In the genomic region with DNA sequence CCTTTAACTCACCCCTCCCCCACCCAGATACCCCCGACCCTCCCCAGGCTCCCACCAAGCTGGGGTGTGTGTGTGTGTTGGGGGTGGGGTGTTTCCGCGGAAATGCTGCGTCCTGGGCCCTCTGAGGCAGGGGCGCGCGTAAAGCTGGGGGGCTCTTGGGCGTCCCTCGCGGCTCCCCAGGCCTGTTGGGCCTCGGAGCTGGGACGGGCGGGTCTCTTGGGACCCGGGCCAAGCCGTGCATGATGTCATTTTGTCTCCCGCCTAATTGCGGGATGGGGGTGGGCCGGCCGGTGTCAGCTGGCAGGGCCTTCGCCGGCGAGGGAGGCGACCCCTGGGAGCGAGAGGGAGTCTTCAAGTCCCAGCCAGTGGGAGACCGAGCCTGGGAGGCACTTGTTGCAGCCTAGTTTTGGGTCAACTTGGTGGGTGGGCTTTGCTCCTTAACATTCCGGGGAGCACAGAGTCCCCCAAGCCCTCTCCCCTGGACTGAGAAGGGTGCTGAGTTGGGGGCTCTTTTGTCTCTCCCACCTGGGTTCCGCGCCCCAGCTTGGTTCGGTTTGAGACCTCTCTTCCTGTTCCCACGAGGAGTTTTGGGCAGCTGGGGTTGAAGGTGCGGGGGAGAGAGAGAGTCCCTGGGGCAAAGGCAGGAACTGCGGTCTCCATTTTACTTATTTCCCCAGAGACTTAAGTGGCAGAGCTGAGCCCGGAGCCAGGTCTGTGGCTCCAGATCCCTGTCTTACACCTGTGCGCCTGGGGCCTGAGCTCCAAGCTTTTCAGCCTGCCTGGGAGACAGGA, we compare ENCODE assay signal across 8 cellular contexts. TPM values are rescaled to one million over a fixed set of nuclear protein-coding genes. Genes with fewer than 3 reads are reported as not detected.
DNase-seq lines count a peak whose midpoint lies in the region; ATAC-seq and TF ChIP-seq lines count a peak whose summit lies in the region.

No MANE protein-coding gene starts in this region.

- DNase-seq in AG04450 (ENCODE audit: low read depth, low spot score) (no peak), GM12864 (ENCODE audit: low read depth) (no peak), ecto neural progenitor cell (ENCODE audit: low spot score) (peak; percentile 70), HCEC 1CT (no peak), superior temporal gyrus (ENCODE audit: extremely low spot score) (no peak)

- peaks cover 6% of the 10 kb centered on the region for H3K27me3 ChIP-seq in AG04450 (ENCODE audit: control insufficient read depth, insufficient read depth, low read length)
- no peaks in the 10 kb centered on the region; the same call in 1 of the 2 replicates for H3K27me3 ChIP-seq in OCI-LY1 (ENCODE audit: insufficient read depth, low read length)
- H3K27me3 ChIP-seq in parathyroid adenoma (ENCODE audit: control insufficient read depth, insufficient read depth, low read length): no peaks in the 10 kb centered on the region

- H3K4me1 ChIP-seq in OCI-LY1 (ENCODE audit: insufficient read depth, low read length, severe bottlenecking) (peaks cover 46% of the 10 kb centered on the region), parathyroid adenoma (peaks cover 3% of the 10 kb centered on the region)

- no peak for TF ChIP-seq CTCF in AG04450 (IDR thresholded peaks at IDR 0.05; ENCODE audit: low read depth, low read length)
- no peak for TF ChIP-seq CTCF in GM12864 (IDR thresholded peaks at IDR 0.05; ENCODE audit: low read depth, low read length, missing control alignments)
- TF ChIP-seq CTCF in OCI-LY1 (IDR thresholded peaks at IDR 0.05; ENCODE audit: low read length): no peak
- no peak for TF ChIP-seq CTCF in parathyroid adenoma (IDR thresholded peaks at IDR 0.05)

- H3K27ac ChIP-seq in AG04450 (ENCODE audit: low read depth, low read length) (no peak overlapping the region), OCI-LY1 (ENCODE audit: low read depth, low read length, poor library complexity, severe bottlenecking) (peak overlapping the region; percentile 79), parathyroid adenoma (no peak overlapping the region)

- H3K9me2 ChIP-seq in OCI-LY1 (ENCODE audit: low read depth, low read length): no peaks in the 10 kb centered on the region

- H3K9me3 ChIP-seq in AG04450 (ENCODE audit: control insufficient read depth, insufficient read depth, low read length): no peaks in the 10 kb centered on the region
- no peaks in the 10 kb centered on the region for H3K9me3 ChIP-seq in OCI-LY1 (ENCODE audit: low read length)
- H3K9me3 ChIP-seq in parathyroid adenoma (ENCODE audit: control insufficient read depth, low read length): no peaks in the 10 kb centered on the region

- H2AFZ ChIP-seq in OCI-LY1 (ENCODE audit: low read length): no peak overlapping the region
- no peak overlapping the region for H2AFZ ChIP-seq in parathyroid adenoma

- H4K20me1 ChIP-seq in OCI-LY1 (ENCODE audit: insufficient read depth, low read length): no peaks in the 10 kb centered on the region

- peaks cover 48% of the 10 kb centered on the region for H3K79me2 ChIP-seq in OCI-LY1 (ENCODE audit: insufficient read depth, low read length)
- no peaks in the 10 kb centered on the region for H3K79me2 ChIP-seq in parathyroid adenoma

- H3K9ac ChIP-seq in OCI-LY1 (ENCODE audit: low read length): peak overlapping the region; percentile 96
- no peak overlapping the region for H3K9ac ChIP-seq in parathyroid adenoma

- POLR2A ChIA-PET in AG04450 (lab: Yijun Ruan, JAX): no interaction called here

- H3K4me3 ChIP-seq in AG04450 (ENCODE audit: low read depth, low read length): peak overlapping the region; percentile 62
- H3K4me3 ChIP-seq in GM12864 (ENCODE audit: low read depth, low read length): peak overlapping the region; percentile 71
- peak overlapping the region; percentile 90 for H3K4me3 ChIP-seq in OCI-LY1 (ENCODE audit: low read depth, low read length, poor library complexity, severe bottlenecking)
- H3K4me3 ChIP-seq in parathyroid adenoma (ENCODE audit: low read depth, low read length): no peak overlapping the region

- ATAC-seq in HG02884 (IDR thresholded peaks at IDR 0.05; ENCODE audit: unreplicated experiment): peak; percentile 11

- CTCF ChIA-PET in AG04450 (lab: Charles Lee): interaction anchor here (0.8 kb wide), 1 partner anchor 8 kb away, joined by 3 read pairs; no protein-coding TSS in a partner anchor

- H3F3A ChIP-seq in OCI-LY1 (ENCODE audit: insufficient read depth, low read length): no peaks in the 10 kb centered on the region

- H3K4me2 ChIP-seq in OCI-LY1 (ENCODE audit: low read length) (peak overlapping the region; percentile 79), parathyroid adenoma (ENCODE audit: low read length) (peak overlapping the region; percentile 13)

- H3K36me3 ChIP-seq in OCI-LY1 (ENCODE audit: insufficient read depth, low read length) (peaks cover 35% of the 10 kb centered on the region), parathyroid adenoma (ENCODE audit: control insufficient read depth, insufficient read depth, low read length) (no peaks in the 10 kb centered on the region)

RNA-seq across cellular contexts. Expression of a gene that starts 0.6 kb away (rescaled TPM):
- 1.7 and 2.5 TPM in 2 replicates for polyA plus RNA-seq in AG04450 (2011; rRNA removed)
- 6.6 and 7.5 TPM in 2 replicates for polyA minus RNA-seq in AG04450 (2011; rRNA and poly(A)+ RNA removed)

RNA-seq across cellular contexts. Expression of a gene that starts 59.3 kb away (rescaled TPM):
- polyA plus RNA-seq in AG04450 (2011; rRNA removed): not detected in 2 replicates
- not detected in 2 replicates for polyA minus RNA-seq in AG04450 (2011; rRNA and poly(A)+ RNA removed)
